Comparison of ENCODE assay signal across 15 cellular contexts in genomic region chr2:30222636-30223360, GRCh38. TPM values are rescaled to one million over a fixed set of nuclear protein-coding genes. Genes with fewer than 3 reads are reported as not detected.
DNase-seq lines count a peak whose midpoint lies in the region; ATAC-seq and TF ChIP-seq lines count a peak whose summit lies in the region.
"Had no signal": no experiment of that assay in that cellular context is flagged by ENCODE, and none has a peak within 500 bp of the region (broad histone marks: within the 10 kb centered on the region; RNA-seq: fewer than 3 reads in every experiment).

No MANE protein-coding gene starts in this region.

- H3K36me3 Mint-ChIP-seq in activated CD4-positive, alpha-beta T cell treated with anti-CD3 and anti-CD28 coated beads, Interleukin-2, amount 10 ng/mL, durations not matched to agents 24 days and 14 days (ENCODE audit: low read depth) = no peaks in the 10 kb centered on the region
- H3K36me3 Mint-ChIP-seq in central memory CD8-positive, alpha-beta T cell (ENCODE audit: insufficient read depth) = peaks cover 9% of the 10 kb centered on the region

- CTCF ChIA-PET in HEK293 (lab: Yijun Ruan, JAX) = interaction anchor here (1.1 kb wide), 1 partner anchor 14 kb away, joined by 3 read pairs; no protein-coding TSS in a partner anchor
- CTCF ChIA-PET in PC-3 (lab: Charles Lee) = no interaction called here

- H3K27me3 ChIP-seq in parathyroid adenoma (ENCODE audit: control insufficient read depth, insufficient read depth, low read length) = no peaks in the 10 kb centered on the region
- no peaks in the 10 kb centered on the region for H3K27me3 ChIP-seq in PC-3 (ENCODE audit: low read length)
- H3K27me3 ChIP-seq: foreskin keratinocyte, right lobe of liver, thyroid gland had no signal

- no peak overlapping the region for H3K9ac ChIP-seq in parathyroid adenoma
- no peak overlapping the region for H3K9ac ChIP-seq in PC-3 (ENCODE audit: low read length)

- POLR2A ChIA-PET in HEK293 (lab: Yijun Ruan, JAX) = interaction anchor here (1.5 kb wide), 1 partner anchor 9 kb away, joined by 11 read pairs; the partner anchor contains the start of gene LBH
- POLR2A ChIA-PET in PC-3 (lab: Charles Lee; ENCODE audit: unreplicated experiment) = no interaction called here

- no peak overlapping the region for H3K4me2 ChIP-seq in parathyroid adenoma (ENCODE audit: low read length)
- no peak overlapping the region for H3K4me2 ChIP-seq in PC-3 (ENCODE audit: low read length)

- H3K4me3 ChIP-seq in HEK293 (ENCODE audit: low read depth, low read length) (no peak overlapping the region), parathyroid adenoma (ENCODE audit: low read depth, low read length) (no peak overlapping the region), PC-3 (ENCODE audit: low read length) (no peak overlapping the region)
- H3K4me3 ChIP-seq: right lobe of liver, thyroid gland had no signal

- H3K27ac ChIP-seq in HEK293 (ENCODE audit: extremely low read depth, low read depth, low read length) = no peak overlapping the region
- peak overlapping the region; percentile 97 for H3K27ac ChIP-seq in parathyroid adenoma
- no peak overlapping the region for H3K27ac ChIP-seq in PC-3 (ENCODE audit: low read length)
- H3K27ac ChIP-seq: foreskin keratinocyte, right lobe of liver, thyroid gland, WERI-Rb-1 had no signal

- peaks cover 3% of the 10 kb centered on the region for H3K79me2 ChIP-seq in parathyroid adenoma
- no peaks in the 10 kb centered on the region for H3K79me2 ChIP-seq in PC-3 (ENCODE audit: low read length)

- TF ChIP-seq CTCF in HEK293 (tag by site-specific recombination; IDR thresholded peaks at IDR 0.05) (no peak), parathyroid adenoma (IDR thresholded peaks at IDR 0.05) (no peak), PC-3 (conservative IDR thresholded peaks at IDR 0.05; ENCODE audit: low read depth, low read length) (no peak)

- H3K4me1 ChIP-seq in HEK293 (ENCODE audit: control insufficient read depth, insufficient read depth, low read length) (no peaks in the 10 kb centered on the region), parathyroid adenoma (peaks cover 50% of the 10 kb centered on the region), PC-3 (ENCODE audit: insufficient read depth, low read length) (peaks cover 18% of the 10 kb centered on the region)
- H3K4me1 ChIP-seq: foreskin keratinocyte, right lobe of liver had no signal

- H3K4me3 Mint-ChIP-seq in activated CD4-positive, alpha-beta T cell treated with anti-CD3 and anti-CD28 coated beads, Interleukin-2, amount 10 ng/mL, durations not matched to agents 24 days and 14 days = no peak overlapping the region
- H3K4me3 Mint-ChIP-seq in central memory CD8-positive, alpha-beta T cell = peak overlapping the region; percentile 91
- H3K4me3 Mint-ChIP-seq: HFFc6 had no signal

- 0 out of 2 replicates have a peak, but pooled peaks cover 5% of the 10 kb centered on the region for H4K20me1 ChIP-seq in PC-3 (ENCODE audit: low read length)

- no TSS peak for BruUV-seq in PC-3 (replicated peaks; lab: Mats Ljungman, UMichigan)

- H3K27me3 Mint-ChIP-seq in activated CD4-positive, alpha-beta T cell treated with anti-CD3 and anti-CD28 coated beads, Interleukin-2, amount 10 ng/mL, durations not matched to agents 24 days and 14 days = no peaks in the 10 kb centered on the region
- H3K27me3 Mint-ChIP-seq in central memory CD8-positive, alpha-beta T cell = no peaks in the 10 kb centered on the region

- H3K36me3 ChIP-seq in HEK293 (ENCODE audit: control insufficient read depth in 2 of 2, insufficient read depth in 1 of 2, low read length in 2 of 2) (no peaks in the 10 kb centered on the region), parathyroid adenoma (ENCODE audit: control insufficient read depth, insufficient read depth, low read length) (no peaks in the 10 kb centered on the region), PC-3 (ENCODE audit: low read depth, low read length) (no peaks in the 10 kb centered on the region)
- H3K36me3 ChIP-seq: right lobe of liver, thyroid gland, WERI-Rb-1 had no signal

- H3K9me3 ChIP-seq in HEK293 (ENCODE audit: control insufficient read depth, insufficient read depth, low read depth, low read length) (no peaks in the 10 kb centered on the region), parathyroid adenoma (ENCODE audit: control insufficient read depth, low read length) (no peaks in the 10 kb centered on the region), PC-3 (ENCODE audit: low read length) (no peaks in the 10 kb centered on the region)
- H3K9me3 ChIP-seq: right lobe of liver, thyroid gland had no signal

- no peak for DNase-seq in activated CD4-positive, alpha-beta T cell treated with anti-CD3 and anti-CD28 coated beads, Interleukin-2, amount 10 ng/mL, durations not matched to agents 24 days and 14 days
- no peak for DNase-seq in activated CD4-positive, alpha-beta T cell treated with anti-CD3 and anti-CD28 coated beads for 1 hour
- no peak for DNase-seq in central memory CD8-positive, alpha-beta T cell (ENCODE audit: low spot score in 2 of 2)
- DNase-seq in PC-3 (no peak), NCI-H2227 treated with DMSO at 0.1 percent for 48 hours (lab: John Stamatoyannopoulos, UW) (no peak)
- DNase-seq: foreskin keratinocyte, HFFc6, IMR-90, NCI-H748 treated with DMSO at 0.1 percent for 48 hours, right lobe of liver, thyroid gland, WERI-Rb-1 had no signal

- no peaks in the 10 kb centered on the region for H3K9me3 Mint-ChIP-seq in activated CD4-positive, alpha-beta T cell treated with anti-CD3 and anti-CD28 coated beads, Interleukin-2, amount 10 ng/mL, durations not matched to agents 24 days and 14 days
- no peaks in the 10 kb centered on the region for H3K9me3 Mint-ChIP-seq in central memory CD8-positive, alpha-beta T cell
- H3K9me3 Mint-ChIP-seq: HFFc6 had no signal

- no peak overlapping the region for H2AFZ ChIP-seq in parathyroid adenoma
- H2AFZ ChIP-seq in PC-3 (ENCODE audit: low read length) = no peak overlapping the region

- no peaks in the 10 kb centered on the region for H3K9me2 ChIP-seq in PC-3 (replicated peaks; ENCODE audit: low read length)

- peaks cover 53% of the 10 kb centered on the region for H3K4me1 Mint-ChIP-seq in activated CD4-positive, alpha-beta T cell treated with anti-CD3 and anti-CD28 coated beads, Interleukin-2, amount 10 ng/mL, durations not matched to agents 24 days and 14 days
- peaks cover 66% of the 10 kb centered on the region for H3K4me1 Mint-ChIP-seq in central memory CD8-positive, alpha-beta T cell

- H3F3A ChIP-seq in PC-3 (ENCODE audit: low read length, unreplicated experiment) = no peaks in the 10 kb centered on the region

- no peak for ATAC-seq in central memory CD8-positive, alpha-beta T cell (replicated peaks; ENCODE audit: extremely low read depth, poor library complexity, severe bottlenecking)
- ATAC-seq in HG03469 (IDR thresholded peaks at IDR 0.05; ENCODE audit: unreplicated experiment) (no peak), PC-3 (no peak)
- ATAC-seq: foreskin keratinocyte had no signal

- intact Hi-C loops in activated CD4-positive, alpha-beta T cell treated with anti-CD3 and anti-CD28 coated beads, Interleukin-2, amount 10 ng/mL, durations not matched to agents 24 days and 14 days (cut with micrococcal nuclease) = no loop called here
- intact Hi-C loops in PC-3 (cut with micrococcal nuclease) = no loop called here

- H3K27ac Mint-ChIP-seq in activated CD4-positive, alpha-beta T cell treated with anti-CD3 and anti-CD28 coated beads, Interleukin-2, amount 10 ng/mL, durations not matched to agents 24 days and 14 days = peak overlapping the region; percentile 54
- H3K27ac Mint-ChIP-seq in central memory CD8-positive, alpha-beta T cell (ENCODE audit: low read depth) = peak overlapping the region; percentile 98
- H3K27ac Mint-ChIP-seq: HFFc6 had no signal

TF ChIP-seq in HEK293, 187 proteins besides CTCF, POLR2A, EP300 and RAD21:
- TF ChIP-seq ZNF248 (tag by site-specific recombination; IDR thresholded peaks at IDR 0.05) = no peak
- TF ChIP-seq ZBTB17 (tag by site-specific recombination; IDR thresholded peaks at IDR 0.05) = no peak
- TF ChIP-seq ZNF366 (tag by site-specific recombination; conservative IDR thresholded peaks at IDR 0.05) = peak; percentile 74

RNA-seq across cellular contexts. Expression of gene LBH, which starts 8.5 kb away (rescaled TPM):
- 176 and 184 TPM in 2 replicates for total RNA-seq in activated CD4-positive, alpha-beta T cell treated with anti-CD3 and anti-CD28 coated beads, Interleukin-2, amount 10 ng/mL, durations not matched to agents 24 days and 14 days
- total RNA-seq in PC-3 (2014; rRNA removed) = 0.40 and 5.8 TPM in 2 replicates

Comparison
In these comparisons a context has a peak if more than half of its experiments do, and no peak if none do; other contexts are left out.
1. RNA of gene LBH, which starts 8.5 kb away (total RNA-seq): 176 to 184 TPM in activated CD4-positive, alpha-beta T cell treated with anti-CD3 and anti-CD28 coated beads, Interleukin-2, amount 10 ng/mL, durations not matched to agents 24 days and 14 days; 0.40 to 5.8 TPM in PC-3; every median in the first group is over 10 times any median in the second.